In genomic region chr2:238239872-238240760, GRCh38 we compare ENCODE assay signal across 8 cellular contexts. TPM values are rescaled to one million over a fixed set of nuclear protein-coding genes. Genes with fewer than 3 reads are reported as not detected.
DNase-seq lines count a peak whose midpoint lies in the region; ATAC-seq, FAIRE-seq and TF ChIP-seq lines count a peak whose summit lies in the region.

TSS of gene HES6 (minus strand) at chr2:238240038. CDS start at chr2:238239905, 133 bp downstream.

- peak; percentile 63 for ATAC-seq in GM18873 (IDR thresholded peaks at IDR 0.05; ENCODE audit: low FRiP score, unreplicated experiment)
- peak; percentile 80 for ATAC-seq in HG03103 (IDR thresholded peaks at IDR 0.05; ENCODE audit: low read depth, unreplicated experiment)

- DNase-seq in AG04449 (ENCODE audit: low read depth, low spot score) (no peak), NCI-H2171 treated with DMSO at 0.1 percent for 48 hours (lab: John Stamatoyannopoulos, UW) (peak; percentile 76), WERI-Rb-1 (peak; percentile 92), caudate nucleus (lab: John Stamatoyannopoulos, UW) (peak in 56 of 61 donors; percentile 22 to 86 (median 68)), kidney (peak; percentile 96)
- DNase-seq in stimulated activated CD4-positive, alpha-beta T cell treated with anti-CD3 and anti-CD28 coated beads, Interleukin-12 subunit alpha, Interleukin-12 subunit beta, amount 100 ng/mL, for 48 hours (ENCODE audit: low read depth in 2 of 3, low spot score in 1 of 3), result peak; percentile 52 to 79 (median 58)

- H3K9ac ChIP-seq in kidney (ENCODE audit: low read length in 2 of 2), result no peak within 1 kb of the TSS

- H3K4me1 ChIP-seq in kidney (ENCODE audit: control insufficient read depth in 1 of 2, insufficient read depth in 1 of 2, low read depth in 1 of 2, low read length in 2 of 2), result peaks cover 10 to 14% of the 10 kb centered on the region in 2 donors

- no peaks in the 10 kb centered on the region for H3K27me3 ChIP-seq in WERI-Rb-1 (ENCODE audit: insufficient read depth, low read depth, severe bottlenecking)

- intact Hi-C loops in kidney (cut with DNase I), result no loop called here

- no peaks in the 10 kb centered on the region for H3K9me3 ChIP-seq in WERI-Rb-1 (ENCODE audit: severe bottlenecking)
- no peaks in the 10 kb centered on the region for H3K9me3 ChIP-seq in kidney (ENCODE audit: control insufficient read depth in 1 of 2, low read length in 2 of 2)

- CTCF ChIA-PET in AG04449 (lab: Yijun Ruan, JAX), result interaction anchor here (21.6 kb wide), 1 partner anchor 21 kb away, joined by 223 read pairs; no protein-coding TSS in a partner anchor

- no peak for FAIRE-seq in kidney (lab: Jason Lieb, UNC)

- TF ChIP-seq CTCF in AG04449 (IDR thresholded peaks at IDR 0.05; ENCODE audit: insufficient read depth, low read length, missing control alignments), result no peak
- no peak for TF ChIP-seq CTCF in WERI-Rb-1 (IDR thresholded peaks at IDR 0.05; ENCODE audit: low read depth, low read length)
- TF ChIP-seq CTCF in kidney (IDR thresholded peaks at IDR 0.05; ENCODE audit: borderline replicate concordance, extremely low read depth, insufficient read depth), result no peak

- peak within 1 kb of the TSS; percentile 100 for H3K27ac ChIP-seq in WERI-Rb-1
- H3K27ac ChIP-seq in caudate nucleus (ENCODE audit: low read depth, low read length), result no peak within 1 kb of the TSS
- H3K27ac ChIP-seq in kidney (ENCODE audit: low read depth in 2 of 2, low read length in 2 of 2), result no peak within 1 kb of the TSS

- H3K36me3 ChIP-seq in WERI-Rb-1, result peaks cover 26% of the 10 kb centered on the region
- peaks cover 0 to 2% of the 10 kb centered on the region in 2 donors for H3K36me3 ChIP-seq in kidney (ENCODE audit: control insufficient read depth in 1 of 2, insufficient read depth in 2 of 2, low read length in 2 of 2)

- POLR2A ChIA-PET in AG04449 (lab: Yijun Ruan, JAX), result interaction anchor here (0.5 to 0.9 kb wide), 2 partner anchors 17 to 445 kb away, joined by 3 to 4 read pairs; no protein-coding TSS in a partner anchor

- peak within 1 kb of the TSS; percentile 59 for H3K4me3 ChIP-seq in AG04449 (ENCODE audit: low read depth, low read length)
- H3K4me3 ChIP-seq in WERI-Rb-1 (ENCODE audit: low read depth, low read length), result peak within 1 kb of the TSS; percentile 90
- peak within 1 kb of the TSS in 1 of 2 donors; percentile 54 for H3K4me3 ChIP-seq in kidney (ENCODE audit: low read length in 2 of 2)

RNA-seq across cellular contexts. Expression of gene HES6, which starts in this region (rescaled TPM):
- total RNA-seq in kidney, result 5.2 TPM
- 5.5 TPM for polyA plus RNA-seq in kidney (ENCODE audit: insufficient read depth, low read depth, low replicate concordance)
